In genomic region chr10:78471723-78472541, GRCh38 we compare ENCODE assay signal across 19 cellular contexts.
DNase-seq lines count a peak whose midpoint lies in the region; ATAC-seq and TF ChIP-seq lines count a peak whose summit lies in the region.
"Had no signal": no experiment of that assay in that cellular context is flagged by ENCODE, and none has a peak within 500 bp of the region (broad histone marks: within the 10 kb centered on the region; RNA-seq: fewer than 3 reads in every experiment).

No MANE protein-coding gene starts in this region.

- TF ChIP-seq CTCF in gastroesophageal sphincter (IDR thresholded peaks at IDR 0.05): no peak
- TF ChIP-seq CTCF in omental fat pad (IDR thresholded peaks at IDR 0.05): no peak

- H3K27ac ChIP-seq in gastroesophageal sphincter: peak overlapping the region; percentile 8 to 71 (median 60)
- H3K27ac ChIP-seq: epithelial cell of prostate, parathyroid adenoma, WERI-Rb-1 had no signal

- DNase-seq in AG20443 (ENCODE audit: low spot score) (peak; percentile 2), SK-N-DZ (ENCODE audit: low spot score) (peak; percentile 90), omental fat pad (ENCODE audit: low spot score) (no peak), NCI-H2081 treated with DMSO at 0.1 percent for 48 hours (lab: John Stamatoyannopoulos, UW) (no peak), NK-92 (lab: John Stamatoyannopoulos, UW; ENCODE audit: unreplicated experiment) (no peak)
- DNase-seq: activated effector memory CD4-positive, alpha-beta T cell treated with anti-CD3 and anti-CD28 coated beads, Interleukin-2, amount 50 U/mL, for 16 hours; amniotic stem cell; CD4-positive, alpha-beta T cell; DMS79 treated with DMSO at 0.1 percent for 48 hours; KG1; mesendoderm; NCI-H2171 treated with DMSO at 0.1 percent for 48 hours; T-helper 1 cell had no signal

- peaks cover 0 to 37% (median 4%) of the 10 kb centered on the region in 3 donors for H3K4me1 ChIP-seq in gastroesophageal sphincter
- H3K4me1 ChIP-seq: parathyroid adenoma had no signal

- 52 to 54% methylated on average over 2 to 7 of the region's 11 CpGs for WGBS in gastroesophageal sphincter (ENCODE audit: low coverage in 1 of 2), 2 donors

- H3K36me3 ChIP-seq in gastroesophageal sphincter: no peaks in the 10 kb centered on the region
- H3K36me3 ChIP-seq: WERI-Rb-1 had no signal

- H3K4me3 ChIP-seq in gastroesophageal sphincter: no peak overlapping the region

- TF ChIP-seq EP300 in gastroesophageal sphincter (IDR thresholded peaks at IDR 0.05): no peak

- TF ChIP-seq POLR2A in gastroesophageal sphincter (IDR thresholded peaks at IDR 0.05): no peak

- ATAC-seq in gastroesophageal sphincter (peak; percentile 31), omental fat pad (ENCODE audit: low FRiP score) (peak; percentile 52), GM18870 (IDR thresholded peaks at IDR 0.05; ENCODE audit: unreplicated experiment) (no peak), GM21390 (IDR thresholded peaks at IDR 0.05; ENCODE audit: unreplicated experiment) (no peak)

- no peaks in the 10 kb centered on the region for H3K9me3 ChIP-seq in gastroesophageal sphincter

- H3K27me3 ChIP-seq in gastroesophageal sphincter: no peaks in the 10 kb centered on the region

Comparison
In these comparisons a context has a peak if more than half of its experiments do, and no peak if none do; other contexts are left out.
1. DNase-seq: peak in AG20443 (single experiment) and SK-N-DZ (single experiment); none in omental fat pad (single experiment), NCI-H2081 treated with DMSO at 0.1 percent for 48 hours (single experiment) and NK-92 (single experiment).
2. ATAC-seq: peak in gastroesophageal sphincter (single experiment) and omental fat pad (single experiment); none in GM18870 (single experiment) and GM21390 (single experiment).